16 cellular contexts compared by ENCODE assay signal in the genomic region with DNA sequence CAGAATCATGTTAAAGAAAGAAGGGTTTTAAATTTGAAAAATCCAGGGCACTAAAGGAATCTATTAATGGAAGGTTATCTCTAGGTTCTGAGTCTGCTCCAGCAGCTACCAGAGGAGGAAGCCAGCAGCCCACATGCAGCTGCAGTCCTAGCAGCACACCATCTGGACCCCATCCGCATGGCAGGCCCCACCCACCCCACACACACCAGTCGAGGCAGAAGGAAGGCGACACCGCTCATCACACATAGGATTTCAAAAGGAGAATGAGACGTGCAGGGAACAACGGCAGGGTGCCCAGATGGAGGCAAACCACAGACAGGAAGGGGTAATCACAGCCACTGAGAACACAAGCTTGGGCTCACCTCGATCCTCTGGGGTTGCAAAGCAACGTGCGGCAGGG.
A peak's percentile ranks its signal among the peaks of the same experiment; 100 is the strongest.
DNase-seq lines count a peak whose midpoint lies in the region; ATAC-seq, FAIRE-seq and TF ChIP-seq lines count a peak whose summit lies in the region.
"Had no signal": no experiment of that assay in that cellular context is flagged by ENCODE, and none has a peak within 500 bp of the region (broad histone marks: within the 10 kb centered on the region; RNA-seq: fewer than 3 reads in every experiment).

No MANE protein-coding gene starts in this region.

- intact Hi-C loops in activated CD8-positive, alpha-beta T cell treated with anti-CD3 and anti-CD28 coated beads for 36 hours (cut with micrococcal nuclease): loop anchor here (10.0 kb wide), 1 partner anchor 98 kb away; a partner anchor contains a TSS
- intact Hi-C loops in posterior cingulate gyrus (cut with DNase I): no loop called here

- no peak for FAIRE-seq in D721Med (lab: Jason Lieb, UNC)
- FAIRE-seq: A204.1, colon, GM12878, GM19239 had no signal

- peaks cover 24% of the 10 kb centered on the region for H3K4me1 Mint-ChIP-seq in activated CD8-positive, alpha-beta T cell treated with anti-CD3 and anti-CD28 coated beads for 36 hours (ENCODE audit: low read depth)
- peaks cover 20% of the 10 kb centered on the region for H3K4me1 Mint-ChIP-seq in activated CD8-positive, alpha-beta T cell treated with anti-CD3 and anti-CD28 coated beads, Interleukin-2, amount 10 ng/mL, durations not matched to agents 7 days and 5 days (ENCODE audit: low read depth)

- no peaks in the 10 kb centered on the region for H3K27me3 Mint-ChIP-seq in activated CD8-positive, alpha-beta T cell treated with anti-CD3 and anti-CD28 coated beads for 36 hours
- H3K27me3 Mint-ChIP-seq in activated CD8-positive, alpha-beta T cell treated with anti-CD3 and anti-CD28 coated beads, Interleukin-2, amount 10 ng/mL, durations not matched to agents 7 days and 5 days (ENCODE audit: low read depth): no peaks in the 10 kb centered on the region

- H3K36me3 Mint-ChIP-seq in activated CD8-positive, alpha-beta T cell treated with anti-CD3 and anti-CD28 coated beads for 36 hours (ENCODE audit: low read depth): no peaks in the 10 kb centered on the region
- H3K36me3 Mint-ChIP-seq in activated CD8-positive, alpha-beta T cell treated with anti-CD3 and anti-CD28 coated beads, Interleukin-2, amount 10 ng/mL, durations not matched to agents 7 days and 5 days (ENCODE audit: low read depth): no peaks in the 10 kb centered on the region
- H3K36me3 Mint-ChIP-seq: natural killer cell had no signal

- no peak for TF ChIP-seq CTCF in activated CD8-positive, alpha-beta T cell treated with anti-CD3 and anti-CD28 coated beads for 36 hours (IDR thresholded peaks at IDR 0.05)
- TF ChIP-seq CTCF in fibroblast of mammary gland (conservative IDR thresholded peaks at IDR 0.05; ENCODE audit: control insufficient read depth, insufficient read depth, low read depth, low read length): no peak
- no peak for TF ChIP-seq CTCF in D721Med (IDR thresholded peaks at IDR 0.05; ENCODE audit: insufficient read depth, missing control alignments)

- H3K4me3 ChIP-seq in fibroblast of mammary gland (ENCODE audit: control insufficient read depth, low read depth, low read length): no peak overlapping the region
- H3K4me3 ChIP-seq: GM12878 had no signal

- POLR2A ChIA-PET in activated CD8-positive, alpha-beta T cell treated with anti-CD3 and anti-CD28 coated beads for 36 hours (lab: Charles Lee): no interaction called here
- POLR2A ChIA-PET in activated CD8-positive, alpha-beta T cell treated with anti-CD3 and anti-CD28 coated beads, Interleukin-2, amount 10 ng/mL, durations not matched to agents 7 days and 5 days (lab: Charles Lee): no interaction called here

- CTCF ChIA-PET in activated CD8-positive, alpha-beta T cell treated with anti-CD3 and anti-CD28 coated beads for 36 hours (lab: Charles Lee): no interaction called here
- CTCF ChIA-PET in activated CD8-positive, alpha-beta T cell treated with anti-CD3 and anti-CD28 coated beads, Interleukin-2, amount 10 ng/mL, durations not matched to agents 7 days and 5 days (lab: Charles Lee): interaction anchor here (1.1 to 1.6 kb wide), 2 partner anchors 54 to 58 kb away, joined by 3 to 4 read pairs; no protein-coding TSS in a partner anchor

- no peaks in the 10 kb centered on the region for H3K9me3 Mint-ChIP-seq in activated CD8-positive, alpha-beta T cell treated with anti-CD3 and anti-CD28 coated beads for 36 hours
- H3K9me3 Mint-ChIP-seq in activated CD8-positive, alpha-beta T cell treated with anti-CD3 and anti-CD28 coated beads, Interleukin-2, amount 10 ng/mL, durations not matched to agents 7 days and 5 days (ENCODE audit: insufficient read depth): no peaks in the 10 kb centered on the region
- H3K9me3 Mint-ChIP-seq: natural killer cell had no signal

- H3K4me3 Mint-ChIP-seq in activated CD8-positive, alpha-beta T cell treated with anti-CD3 and anti-CD28 coated beads for 36 hours: no peak overlapping the region
- H3K4me3 Mint-ChIP-seq in activated CD8-positive, alpha-beta T cell treated with anti-CD3 and anti-CD28 coated beads, Interleukin-2, amount 10 ng/mL, durations not matched to agents 7 days and 5 days: no peak overlapping the region
- H3K4me3 Mint-ChIP-seq: natural killer cell had no signal

- DNase-seq in activated CD8-positive, alpha-beta T cell treated with anti-CD3 and anti-CD28 coated beads for 36 hours: peak; percentile 16
- DNase-seq in activated CD8-positive, alpha-beta T cell treated with anti-CD3 and anti-CD28 coated beads, Interleukin-2, amount 10 ng/mL, durations not matched to agents 7 days and 5 days: no peak
- peak; percentile 92 for DNase-seq in NCI-H2171 (lab: John Stamatoyannopoulos, UW)
- peak; percentile 45 for DNase-seq in fibroblast of mammary gland (ENCODE audit: low read depth)
- peak in 7 of 10 donors; percentile 19 to 91 (median 50) for DNase-seq in posterior cingulate gyrus
- DNase-seq in D721Med (ENCODE audit: insufficient read length, low spot score): no peak
- DNase-seq in mesenteric fat pad (ENCODE audit: low spot score): no peak
- no peak for DNase-seq in midbrain (lab: John Stamatoyannopoulos, UW)
- DNase-seq: DMS153, kidney glomerular epithelial cell, natural killer cell, NCI-H187 had no signal

- H3K27ac Mint-ChIP-seq in activated CD8-positive, alpha-beta T cell treated with anti-CD3 and anti-CD28 coated beads for 36 hours: no peak overlapping the region
- no peak overlapping the region for H3K27ac Mint-ChIP-seq in activated CD8-positive, alpha-beta T cell treated with anti-CD3 and anti-CD28 coated beads, Interleukin-2, amount 10 ng/mL, durations not matched to agents 7 days and 5 days

- peak; percentile 64 for ATAC-seq in activated CD8-positive, alpha-beta T cell treated with anti-CD3 and anti-CD28 coated beads for 36 hours
- no peak for ATAC-seq in activated CD8-positive, alpha-beta T cell treated with anti-CD3 and anti-CD28 coated beads, Interleukin-2, amount 10 ng/mL, durations not matched to agents 7 days and 5 days
- ATAC-seq: GM12878, natural killer cell had no signal

Comparison
In these comparisons a context has a peak if more than half of its experiments do, and no peak if none do; other contexts are left out.
1. DNase-seq: peak in activated CD8-positive, alpha-beta T cell treated with anti-CD3 and anti-CD28 coated beads for 36 hours (single experiment), NCI-H2171 (single experiment), fibroblast of mammary gland (single experiment) and posterior cingulate gyrus (7 of 10); none in activated CD8-positive, alpha-beta T cell treated with anti-CD3 and anti-CD28 coated beads, Interleukin-2, amount 10 ng/mL, durations not matched to agents 7 days and 5 days (single experiment), D721Med (single experiment), mesenteric fat pad (single experiment) and midbrain (single experiment).